In the genomic region with DNA sequence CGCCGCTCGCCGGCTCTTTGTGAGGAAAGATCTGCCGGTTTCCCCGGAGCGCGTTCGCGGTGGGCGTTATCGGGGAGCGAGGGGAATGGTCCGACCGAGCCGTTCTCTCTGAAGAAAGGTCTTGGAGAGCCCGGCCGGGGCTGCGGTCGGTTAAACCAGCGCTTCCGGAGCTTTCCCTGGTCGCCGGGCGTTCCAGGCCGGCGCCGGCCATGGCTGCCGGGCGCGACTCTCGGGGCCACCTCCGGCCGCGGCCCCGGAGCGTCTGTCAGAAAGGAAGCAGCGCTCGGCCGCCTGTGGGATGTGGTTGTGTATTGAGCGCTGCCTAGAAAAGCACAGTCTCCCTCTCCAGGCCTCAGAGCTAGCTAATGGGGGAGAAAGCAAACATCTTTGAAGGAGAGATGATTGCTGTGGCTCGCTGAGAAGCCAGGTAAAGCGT, we compare ENCODE assay signal across 8 cellular contexts. TPM values are rescaled to one million over a fixed set of nuclear protein-coding genes. Genes with fewer than 3 reads are reported as not detected.
DNase-seq lines count a peak whose midpoint lies in the region; ATAC-seq and TF ChIP-seq lines count a peak whose summit lies in the region.

No MANE protein-coding gene starts in this region.

- H3K27me3 Mint-ChIP-seq in T-cell, result no peaks in the 10 kb centered on the region
- H3K27me3 Mint-ChIP-seq in progenitor cell of endocrine pancreas, result peaks cover 6% of the 10 kb centered on the region

- no peak; the same call in 1 of the 2 replicates for TF ChIP-seq RAD21 in Ishikawa (IDR thresholded peaks at IDR 0.05; ENCODE audit: low read depth)

- H3K4me1 ChIP-seq in right atrium auricular region, result peaks cover 0 to 57% of the 10 kb centered on the region in 2 donors

- H3K4me3 ChIP-seq in right atrium auricular region, result peak overlapping the region; percentile 63 to 93

- POLR2A ChIA-PET in T-cell (lab: Charles Lee), result interaction anchor here in 1 of 2 donors (1.5 kb wide), 1 partner anchor 38 kb away, joined by 10 read pairs; no protein-coding TSS in a partner anchor

- no peaks in the 10 kb centered on the region for H3K27me3 ChIP-seq in right atrium auricular region

- H3K27ac Mint-ChIP-seq in T-cell, result peak overlapping the region; percentile 96 to 97
- H3K27ac Mint-ChIP-seq in progenitor cell of endocrine pancreas, result peak overlapping the region; percentile 96

- CTCF ChIA-PET in T-cell (lab: Charles Lee), result interaction anchor here (0.6 to 1.3 kb wide), 7 partner anchors 20 to 199 kb away, joined by 3 to 6 read pairs (median 4); partner anchors contain the start of gene LRCH3 (in 1 of the 2)

- peak; percentile 39 for DNase-seq in DMS 273 treated with DMSO at 0.1 percent for 48 hours (lab: John Stamatoyannopoulos, UW)
- peak; percentile 23 to 66 (median 52) for DNase-seq in T-cell
- peak; percentile 68 for DNase-seq in right atrium auricular region (ENCODE audit: low spot score)
- peak; percentile 46 for DNase-seq in progenitor cell of endocrine pancreas (ENCODE audit: low spot score, unreplicated experiment)
- no peak for DNase-seq in GOT3 (lab: John Stamatoyannopoulos, UW)

- no peaks in the 10 kb centered on the region for H3K9me3 ChIP-seq in right atrium auricular region

- ATAC-seq in GM21515 (IDR thresholded peaks at IDR 0.05; ENCODE audit: unreplicated experiment) (peak; percentile 52), T-cell (replicated peaks in 1 of 4) (peak; percentile 43 to 57 (median 48))

- H3K27ac ChIP-seq in angular gyrus (ENCODE audit: low read depth, low read length) (peak overlapping the region; percentile 92), right atrium auricular region (peak overlapping the region; percentile 94 to 97)

- H3K36me3 Mint-ChIP-seq in T-cell, result no peaks in the 10 kb centered on the region
- H3K36me3 Mint-ChIP-seq in progenitor cell of endocrine pancreas (ENCODE audit: insufficient read depth), result no peaks in the 10 kb centered on the region

- no peak for TF ChIP-seq CTCF in right atrium auricular region (IDR thresholded peaks at IDR 0.05)
- TF ChIP-seq CTCF in progenitor cell of endocrine pancreas (IDR thresholded peaks at IDR 0.05; ENCODE audit: unreplicated experiment), result no peak

- H3K4me1 Mint-ChIP-seq in T-cell, result peaks cover 49 to 56% (median 51%) of the 10 kb centered on the region in 3 donors
- H3K4me1 Mint-ChIP-seq in progenitor cell of endocrine pancreas (ENCODE audit: low read depth), result peaks cover 13% of the 10 kb centered on the region

- peak overlapping the region; percentile 92 to 95 (median 93) for H3K4me3 Mint-ChIP-seq in T-cell
- H3K4me3 Mint-ChIP-seq in progenitor cell of endocrine pancreas (ENCODE audit: low read depth), result peak overlapping the region; percentile 91

- no peak for TF ChIP-seq EP300 in Ishikawa (IDR thresholded peaks at IDR 0.05; ENCODE audit: borderline replicate concordance)

- H3K9me3 Mint-ChIP-seq in T-cell (no peaks in the 10 kb centered on the region), progenitor cell of endocrine pancreas (ENCODE audit: low read depth) (no peaks in the 10 kb centered on the region)

- H3K36me3 ChIP-seq in right atrium auricular region, result no peaks in the 10 kb centered on the region

TF ChIP-seq in Ishikawa, 13 proteins besides CTCF, POLR2A, EP300 and RAD21:
- peak; percentile 69 for TF ChIP-seq YY1 (IDR thresholded peaks at IDR 0.05; ENCODE audit: low read depth)
- TF ChIP-seq CEBPB (IDR thresholded peaks at IDR 0.05), result no peak
- TF ChIP-seq, protein P1, sequence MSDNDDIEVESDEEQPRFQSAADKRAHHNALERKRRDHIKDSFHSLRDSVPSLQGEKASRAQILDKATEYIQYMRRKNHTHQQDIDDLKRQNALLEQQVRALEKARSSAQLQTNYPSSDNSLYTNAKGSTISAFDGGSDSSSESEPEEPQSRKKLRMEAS (IDR thresholded peaks at IDR 0.05), result no peak
- TF ChIP-seq, protein P2, sequence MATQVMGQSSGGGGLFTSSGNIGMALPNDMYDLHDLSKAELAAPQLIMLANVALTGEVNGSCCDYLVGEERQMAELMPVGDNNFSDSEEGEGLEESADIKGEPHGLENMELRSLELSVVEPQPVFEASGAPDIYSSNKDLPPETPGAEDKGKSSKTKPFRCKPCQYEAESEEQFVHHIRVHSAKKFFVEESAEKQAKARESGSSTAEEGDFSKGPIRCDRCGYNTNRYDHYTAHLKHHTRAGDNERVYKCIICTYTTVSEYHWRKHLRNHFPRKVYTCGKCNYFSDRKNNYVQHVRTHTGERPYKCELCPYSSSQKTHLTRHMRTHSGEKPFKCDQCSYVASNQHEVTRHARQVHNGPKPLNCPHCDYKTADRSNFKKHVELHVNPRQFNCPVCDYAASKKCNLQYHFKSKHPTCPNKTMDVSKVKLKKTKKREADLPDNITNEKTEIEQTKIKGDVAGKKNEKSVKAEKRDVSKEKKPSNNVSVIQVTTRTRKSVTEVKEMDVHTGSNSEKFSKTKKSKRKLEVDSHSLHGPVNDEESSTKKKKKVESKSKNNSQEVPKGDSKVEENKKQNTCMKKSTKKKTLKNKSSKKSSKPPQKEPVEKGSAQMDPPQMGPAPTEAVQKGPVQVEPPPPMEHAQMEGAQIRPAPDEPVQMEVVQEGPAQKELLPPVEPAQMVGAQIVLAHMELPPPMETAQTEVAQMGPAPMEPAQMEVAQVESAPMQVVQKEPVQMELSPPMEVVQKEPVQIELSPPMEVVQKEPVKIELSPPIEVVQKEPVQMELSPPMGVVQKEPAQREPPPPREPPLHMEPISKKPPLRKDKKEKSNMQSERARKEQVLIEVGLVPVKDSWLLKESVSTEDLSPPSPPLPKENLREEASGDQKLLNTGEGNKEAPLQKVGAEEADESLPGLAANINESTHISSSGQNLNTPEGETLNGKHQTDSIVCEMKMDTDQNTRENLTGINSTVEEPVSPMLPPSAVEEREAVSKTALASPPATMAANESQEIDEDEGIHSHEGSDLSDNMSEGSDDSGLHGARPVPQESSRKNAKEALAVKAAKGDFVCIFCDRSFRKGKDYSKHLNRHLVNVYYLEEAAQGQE (IDR thresholded peaks at IDR 0.05; ENCODE audit: low read depth), result no peak
- TF ChIP-seq TAF1 (IDR thresholded peaks at IDR 0.05; ENCODE audit: low read depth), result peak; percentile 20; the same call in 1 of the 2 replicates
- no peak for TF ChIP-seq FOXM1 (IDR thresholded peaks at IDR 0.05; ENCODE audit: borderline replicate concordance, low read depth)

RNA-seq across cellular contexts. Expression of gene FYTTD1, which starts 0.7 kb away (rescaled TPM):
- total RNA-seq in T-cell (10 to 100 TPM; 52.4 to 58.4 (median 55.6) TPM), right atrium auricular region (10 to 100 TPM; 39.9 to 61.8 TPM), progenitor cell of endocrine pancreas (42.3 and 50.8 TPM in 2 replicates)

RNA-seq across cellular contexts. Expression of gene RUBCN, which starts 13.7 kb away (rescaled TPM):
- total RNA-seq in T-cell, result 10 to 100 TPM; 40.3 to 73.5 (median 64.7) TPM
- total RNA-seq in right atrium auricular region, result 10 to 100 TPM; 32.3 to 32.7 TPM
- total RNA-seq in progenitor cell of endocrine pancreas, result 29.0 and 30.4 TPM in 2 replicates

RNA-seq across cellular contexts. Expression of gene LRCH3, which starts 40.6 kb away (rescaled TPM):
- total RNA-seq in T-cell (10 to 100 TPM; 51.4 to 75.1 (median 62.2) TPM), right atrium auricular region (10 to 100 TPM; 22.2 to 23.4 TPM), progenitor cell of endocrine pancreas (73.3 and 84.3 TPM in 2 replicates)
